Comparison of ENCODE assay signal across 9 cellular contexts in the genomic region with DNA sequence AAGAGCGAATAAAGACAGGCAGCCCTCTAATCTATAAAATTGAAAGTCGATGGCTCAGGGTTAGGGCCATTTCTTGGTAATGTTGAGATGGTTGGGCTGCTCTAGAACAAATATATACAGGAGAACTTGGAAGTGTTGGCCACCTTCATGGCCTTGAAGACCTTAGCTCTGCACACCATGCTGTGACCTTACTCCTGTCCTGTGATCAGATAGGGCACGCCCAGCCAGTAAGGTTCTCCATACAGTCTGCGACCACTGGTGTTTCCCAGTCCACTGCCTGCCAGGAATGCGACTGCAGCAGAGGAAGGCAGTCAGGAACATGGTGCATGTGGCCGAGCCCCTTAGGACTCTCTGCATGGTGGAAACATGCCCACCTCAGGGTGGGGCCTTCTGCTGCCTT.
"Had no signal": no experiment of that assay in that cellular context is flagged by ENCODE, and none has a peak within 500 bp of the region (broad histone marks: within the 10 kb centered on the region; RNA-seq: fewer than 3 reads in every experiment).

No MANE protein-coding gene starts in this region.

- H3K9me3 ChIP-seq: HAP-1 had no signal

- H3K4me3 ChIP-seq: GM23248, HAP-1 had no signal

- H3K4me2 ChIP-seq: KMS-11 had no signal

- H3K9me3 Mint-ChIP-seq: HFFc6 had no signal

- H3K36me3 ChIP-seq: HAP-1 had no signal

- H3K4me3 Mint-ChIP-seq: HFFc6 had no signal

- H3K9ac ChIP-seq: GM23248, KMS-11 had no signal

- H3K4me1 ChIP-seq: HAP-1 had no signal

- DNase-seq: GM23248, GOT3, H7, HFFc6, IMR-90, KBM-7 had no signal

- H3K27ac ChIP-seq: GM23248, KMS-11 had no signal

- H2AFZ ChIP-seq: GM23248 had no signal

- H3K27ac Mint-ChIP-seq: HFFc6 had no signal

- ATAC-seq: HCT116 had no signal
